ENCODE assay signal across 16 cellular contexts in genomic region chr3:40129510-40129909, GRCh38.
"Had no signal": no experiment of that assay in that cellular context is flagged by ENCODE, and none has a peak within 500 bp of the region (broad histone marks: within the 10 kb centered on the region; RNA-seq: fewer than 3 reads in every experiment).

No MANE protein-coding gene starts in this region.

- ATAC-seq: heart right ventricle had no signal

- H3K27ac ChIP-seq: cardiac muscle cell, heart right ventricle, right atrium auricular region, sigmoid colon, suprapubic skin, transverse colon had no signal

- H3K9me3 ChIP-seq: right atrium auricular region, sigmoid colon, suprapubic skin, transverse colon had no signal

- DNase-seq: cortex of kidney; dorsolateral prefrontal cortex; effector CD8-positive, alpha-beta T cell; foreskin melanocyte; heart right ventricle; hypothalamus; kidney glomerular epithelial cell; occipital lobe; sigmoid colon; small intestine; stimulated activated CD4-positive, alpha-beta T cell treated with anti-CD3 and anti-CD28 coated beads, Interleukin-2, amount 100 ng/mL, for 48 hours; stimulated activated naive CD4-positive, alpha-beta T cell treated with Interleukin-2 at 50 U/mL for 16 hours; transverse colon had no signal

- H3K36me3 ChIP-seq: cardiac muscle cell, heart right ventricle, right atrium auricular region, sigmoid colon, suprapubic skin, transverse colon had no signal

- H3K27me3 ChIP-seq: cardiac muscle cell, dorsolateral prefrontal cortex, heart right ventricle, right atrium auricular region, sigmoid colon, suprapubic skin, transverse colon had no signal

- H3K4me1 ChIP-seq: right atrium auricular region, sigmoid colon, suprapubic skin, transverse colon had no signal

- H3K4me3 ChIP-seq: cardiac muscle cell, dorsolateral prefrontal cortex, heart right ventricle, right atrium auricular region, sigmoid colon, suprapubic skin, transverse colon had no signal
